In the genomic region with DNA sequence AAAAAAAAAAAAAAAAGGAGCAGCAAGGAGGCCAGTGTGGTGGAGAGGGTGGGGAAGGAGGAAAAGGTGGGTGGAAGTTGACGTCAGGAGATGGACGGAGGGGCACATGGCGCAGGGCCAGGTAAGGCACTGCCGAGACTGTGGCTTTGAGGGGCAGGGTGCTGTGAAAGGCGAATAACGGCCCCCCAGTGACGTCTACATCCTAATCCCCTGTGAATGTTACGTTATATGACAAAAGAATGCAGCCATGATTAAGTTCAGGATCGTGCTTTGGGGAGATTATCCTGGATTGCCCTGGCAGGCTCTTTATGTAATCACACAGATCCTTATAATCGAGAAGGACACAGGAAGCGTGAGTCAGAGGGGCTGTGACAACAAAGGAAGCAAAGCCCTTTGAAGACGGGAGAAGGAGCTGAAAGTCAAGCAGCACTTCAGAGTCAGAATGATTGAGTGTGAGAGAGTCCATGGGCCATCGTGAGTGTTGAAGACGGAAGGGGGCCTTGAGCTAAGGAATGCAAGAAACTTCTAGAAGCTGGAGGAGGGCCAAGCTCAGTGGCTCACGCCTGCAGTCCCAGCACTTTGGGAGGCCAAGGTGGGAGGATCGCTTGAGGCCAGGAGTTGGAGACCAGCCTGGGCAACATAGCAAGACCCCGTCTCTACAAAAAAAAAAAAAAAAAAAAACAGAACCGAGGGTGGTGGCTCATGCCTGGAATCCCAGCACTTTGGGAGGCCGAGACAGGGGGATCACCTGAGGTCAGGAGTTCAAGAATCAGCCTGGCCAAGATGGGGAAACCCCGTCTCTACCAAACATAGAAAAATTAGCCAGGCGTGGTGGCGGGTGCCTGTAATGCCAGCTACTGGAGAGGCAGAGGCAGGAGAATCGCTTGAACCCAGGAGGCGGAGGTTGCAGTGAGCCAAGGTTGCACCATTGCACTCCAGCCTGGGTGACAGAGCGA, we compare ENCODE assay signal across 3 cellular contexts.
A peak's percentile ranks its signal among the peaks of the same experiment; 100 is the strongest.
TF ChIP-seq lines count a peak whose summit lies in the region.

No MANE protein-coding gene starts in this region.

TF ChIP-seq in GM23338, 12 proteins besides CTCF, POLR2A, EP300 and RAD21 (continued from another document and continues in another):
- TF ChIP-seq, protein P1, sequence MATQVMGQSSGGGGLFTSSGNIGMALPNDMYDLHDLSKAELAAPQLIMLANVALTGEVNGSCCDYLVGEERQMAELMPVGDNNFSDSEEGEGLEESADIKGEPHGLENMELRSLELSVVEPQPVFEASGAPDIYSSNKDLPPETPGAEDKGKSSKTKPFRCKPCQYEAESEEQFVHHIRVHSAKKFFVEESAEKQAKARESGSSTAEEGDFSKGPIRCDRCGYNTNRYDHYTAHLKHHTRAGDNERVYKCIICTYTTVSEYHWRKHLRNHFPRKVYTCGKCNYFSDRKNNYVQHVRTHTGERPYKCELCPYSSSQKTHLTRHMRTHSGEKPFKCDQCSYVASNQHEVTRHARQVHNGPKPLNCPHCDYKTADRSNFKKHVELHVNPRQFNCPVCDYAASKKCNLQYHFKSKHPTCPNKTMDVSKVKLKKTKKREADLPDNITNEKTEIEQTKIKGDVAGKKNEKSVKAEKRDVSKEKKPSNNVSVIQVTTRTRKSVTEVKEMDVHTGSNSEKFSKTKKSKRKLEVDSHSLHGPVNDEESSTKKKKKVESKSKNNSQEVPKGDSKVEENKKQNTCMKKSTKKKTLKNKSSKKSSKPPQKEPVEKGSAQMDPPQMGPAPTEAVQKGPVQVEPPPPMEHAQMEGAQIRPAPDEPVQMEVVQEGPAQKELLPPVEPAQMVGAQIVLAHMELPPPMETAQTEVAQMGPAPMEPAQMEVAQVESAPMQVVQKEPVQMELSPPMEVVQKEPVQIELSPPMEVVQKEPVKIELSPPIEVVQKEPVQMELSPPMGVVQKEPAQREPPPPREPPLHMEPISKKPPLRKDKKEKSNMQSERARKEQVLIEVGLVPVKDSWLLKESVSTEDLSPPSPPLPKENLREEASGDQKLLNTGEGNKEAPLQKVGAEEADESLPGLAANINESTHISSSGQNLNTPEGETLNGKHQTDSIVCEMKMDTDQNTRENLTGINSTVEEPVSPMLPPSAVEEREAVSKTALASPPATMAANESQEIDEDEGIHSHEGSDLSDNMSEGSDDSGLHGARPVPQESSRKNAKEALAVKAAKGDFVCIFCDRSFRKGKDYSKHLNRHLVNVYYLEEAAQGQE (IDR thresholded peaks at IDR 0.05; ENCODE audit: unreplicated experiment) = no peak
- TF ChIP-seq CREB1 (CRISPR knock-in tag; IDR thresholded peaks at IDR 0.05; ENCODE audit: low read depth) = no peak
- no peak for TF ChIP-seq POLR2AphosphoS5 (IDR thresholded peaks at IDR 0.05; ENCODE audit: low read depth)
- TF ChIP-seq JUNB (IDR thresholded peaks at IDR 0.05; ENCODE audit: unreplicated experiment) = no peak

TF ChIP-seq in SK-N-SH, 30 proteins besides CTCF, POLR2A, EP300 and RAD21 (continued from another document and continues in another):
- TF ChIP-seq, protein P2, sequence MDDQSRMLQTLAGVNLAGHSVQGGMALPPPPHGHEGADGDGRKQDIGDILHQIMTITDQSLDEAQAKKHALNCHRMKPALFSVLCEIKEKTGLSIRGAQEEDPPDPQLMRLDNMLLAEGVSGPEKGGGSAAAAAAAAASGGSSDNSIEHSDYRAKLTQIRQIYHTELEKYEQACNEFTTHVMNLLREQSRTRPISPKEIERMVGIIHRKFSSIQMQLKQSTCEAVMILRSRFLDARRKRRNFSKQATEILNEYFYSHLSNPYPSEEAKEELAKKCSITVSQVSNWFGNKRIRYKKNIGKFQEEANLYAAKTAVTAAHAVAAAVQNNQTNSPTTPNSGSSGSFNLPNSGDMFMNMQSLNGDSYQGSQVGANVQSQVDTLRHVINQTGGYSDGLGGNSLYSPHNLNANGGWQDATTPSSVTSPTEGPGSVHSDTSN (IDR thresholded peaks at IDR 0.05) = peak; percentile 93
- TF ChIP-seq ELF1 (IDR thresholded peaks at IDR 0.05) (no peak), MEF2A (IDR thresholded peaks at IDR 0.05; ENCODE audit: borderline replicate concordance, low read depth) (no peak), JUND (IDR thresholded peaks at IDR 0.05) (peak; percentile 87), TCF12 (IDR thresholded peaks at IDR 0.05) (peak; percentile 61), EZH2phosphoT487 (IDR thresholded peaks at IDR 0.05; ENCODE audit: borderline replicate concordance, low read depth) (no peak), RCOR1 (IDR thresholded peaks at IDR 0.05; ENCODE audit: low read length) (no peak), CHD2 (IDR thresholded peaks at IDR 0.05; ENCODE audit: low read length, partially characterized antibody) (no peak), POLR2AphosphoS5 (IDR thresholded peaks at IDR 0.05; ENCODE audit: low read depth, low read length) (peak; percentile 65; the same call in 1 of the 2 replicates), FOSL2 (IDR thresholded peaks at IDR 0.05; ENCODE audit: borderline replicate concordance, low read depth) (peak; percentile 77), SIN3A (IDR thresholded peaks at IDR 0.05; ENCODE audit: borderline replicate concordance, low read depth, low read length) (0 out of 2 replicates have a peak, but pooled peaks have one; percentile 45), TEAD4 (IDR thresholded peaks at IDR 0.05; ENCODE audit: borderline replicate concordance, insufficient read depth) (no peak), NFIC (IDR thresholded peaks at IDR 0.05; ENCODE audit: borderline replicate concordance) (peak; percentile 46; the same call in 1 of the 2 replicates)
- TF ChIP-seq, protein P1 (IDR thresholded peaks at IDR 0.05; ENCODE audit: low read depth, low read length) = peak; percentile 20; the same call in 1 of the 2 replicates
- TF ChIP-seq, protein P3, sequence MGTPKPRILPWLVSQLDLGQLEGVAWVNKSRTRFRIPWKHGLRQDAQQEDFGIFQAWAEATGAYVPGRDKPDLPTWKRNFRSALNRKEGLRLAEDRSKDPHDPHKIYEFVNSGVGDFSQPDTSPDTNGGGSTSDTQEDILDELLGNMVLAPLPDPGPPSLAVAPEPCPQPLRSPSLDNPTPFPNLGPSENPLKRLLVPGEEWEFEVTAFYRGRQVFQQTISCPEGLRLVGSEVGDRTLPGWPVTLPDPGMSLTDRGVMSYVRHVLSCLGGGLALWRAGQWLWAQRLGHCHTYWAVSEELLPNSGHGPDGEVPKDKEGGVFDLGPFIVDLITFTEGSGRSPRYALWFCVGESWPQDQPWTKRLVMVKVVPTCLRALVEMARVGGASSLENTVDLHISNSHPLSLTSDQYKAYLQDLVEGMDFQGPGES (IDR thresholded peaks at IDR 0.05; ENCODE audit: low read depth, low read length) = no peak
- TF ChIP-seq, protein P4, sequence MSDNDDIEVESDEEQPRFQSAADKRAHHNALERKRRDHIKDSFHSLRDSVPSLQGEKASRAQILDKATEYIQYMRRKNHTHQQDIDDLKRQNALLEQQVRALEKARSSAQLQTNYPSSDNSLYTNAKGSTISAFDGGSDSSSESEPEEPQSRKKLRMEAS (IDR thresholded peaks at IDR 0.05; ENCODE audit: low read depth) = peak; percentile 28

TF ChIP-seq in HEK293T, 16 proteins besides CTCF, POLR2A, EP300 and RAD21:
- TF ChIP-seq BHLHE40 (IDR thresholded peaks at IDR 0.05; ENCODE audit: borderline replicate concordance) (no peak), ELF4 (IDR thresholded peaks at IDR 0.05) (no peak), ZNF384 (IDR thresholded peaks at IDR 0.05) (no peak), NFRKB (IDR thresholded peaks at IDR 0.05) (no peak), LEF1 (IDR thresholded peaks at IDR 0.05; ENCODE audit: borderline replicate concordance) (no peak), HDGF (IDR thresholded peaks at IDR 0.05; ENCODE audit: borderline replicate concordance) (no peak), ARNT (IDR thresholded peaks at IDR 0.05) (no peak), TARDBP (IDR thresholded peaks at IDR 0.05) (no peak), FOXK2 (IDR thresholded peaks at IDR 0.05) (no peak), SP1 (IDR thresholded peaks at IDR 0.05) (no peak), L3MBTL2 (conservative IDR thresholded peaks at IDR 0.05) (no peak), FOXM1 (IDR thresholded peaks at IDR 0.05; ENCODE audit: borderline replicate concordance) (no peak), FOXA1 (IDR thresholded peaks at IDR 0.05) (no peak), CTBP1 (IDR thresholded peaks at IDR 0.05; ENCODE audit: borderline replicate concordance) (no peak)
- TF ChIP-seq, protein P5, sequence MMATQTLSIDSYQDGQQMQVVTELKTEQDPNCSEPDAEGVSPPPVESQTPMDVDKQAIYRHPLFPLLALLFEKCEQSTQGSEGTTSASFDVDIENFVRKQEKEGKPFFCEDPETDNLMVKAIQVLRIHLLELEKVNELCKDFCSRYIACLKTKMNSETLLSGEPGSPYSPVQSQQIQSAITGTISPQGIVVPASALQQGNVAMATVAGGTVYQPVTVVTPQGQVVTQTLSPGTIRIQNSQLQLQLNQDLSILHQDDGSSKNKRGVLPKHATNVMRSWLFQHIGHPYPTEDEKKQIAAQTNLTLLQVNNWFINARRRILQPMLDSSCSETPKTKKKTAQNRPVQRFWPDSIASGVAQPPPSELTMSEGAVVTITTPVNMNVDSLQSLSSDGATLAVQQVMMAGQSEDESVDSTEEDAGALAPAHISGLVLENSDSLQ (IDR thresholded peaks at IDR 0.05) = no peak
TF ChIP-seq in HEK293T: peak in this region for 0.
